In genomic region chr20:31751126-31751525, GRCh38 we compare ENCODE assay signal across 20 cellular contexts. TPM values are rescaled to one million over a fixed set of nuclear protein-coding genes. Genes with fewer than 3 reads are reported as not detected.
DNase-seq lines count a peak whose midpoint lies in the region; ATAC-seq, FAIRE-seq and TF ChIP-seq lines count a peak whose summit lies in the region.
"Had no signal": no experiment of that assay in that cellular context is flagged by ENCODE, and none has a peak within 500 bp of the region (broad histone marks: within the 10 kb centered on the region; RNA-seq: fewer than 3 reads in every experiment).

No MANE protein-coding gene starts in this region.

- H3K4me3 ChIP-seq in HEK293 (ENCODE audit: low read depth, low read length) (no peak overlapping the region), choroid plexus epithelial cell (ENCODE audit: low read depth, low read length) (no peak overlapping the region), vagina (no peak overlapping the region), pancreas (no peak overlapping the region)
- H3K4me3 ChIP-seq: left lung had no signal

- peaks cover 33% of the 10 kb centered on the region for H3K4me1 Mint-ChIP-seq in mesothelial cell of epicardium
- H3K4me1 Mint-ChIP-seq: natural killer cell had no signal

- ATAC-seq in pancreas: no peak
- ATAC-seq: activated CD8-positive, alpha-beta T cell treated with anti-CD3 and anti-CD28 coated beads, Interleukin-2, amount 10 ng/mL, durations not matched to agents 7 days and 5 days; left lung; natural killer cell; PC-3; sciatic nerve had no signal

- no peaks in the 10 kb centered on the region for H3K9me3 Mint-ChIP-seq in mesothelial cell of epicardium
- H3K9me3 Mint-ChIP-seq: activated T-helper 2 cell treated with anti-CD3 and anti-CD28 coated beads, Interferon-gamma antibody, Interleukin-2, Interleukin-4, amounts not matched to agents 10 μg/mL and 5 μg/mL and 100 μg/mL, durations not matched to agents 14 hours and 24 hours and 36 hours; natural killer cell; stimulated activated naive CD8-positive, alpha-beta T cell treated with anti-CD3 and anti-CD28 coated beads, Interleukin-15, Interleukin-2, amounts not matched to agents 100 ng/mL and 50 ng/mL, for 24 hours had no signal

- TF ChIP-seq CTCF in HEK293 (tag by site-specific recombination; IDR thresholded peaks at IDR 0.05) (no peak), choroid plexus epithelial cell (conservative IDR thresholded peaks at IDR 0.05; ENCODE audit: low read depth, low read length) (no peak), mesothelial cell of epicardium (IDR thresholded peaks at IDR 0.05; ENCODE audit: unreplicated experiment) (no peak), vagina (IDR thresholded peaks at IDR 0.05) (no peak), pancreas (IDR thresholded peaks at IDR 0.05) (no peak)

- no peaks in the 10 kb centered on the region for H3K9me3 ChIP-seq in HEK293 (ENCODE audit: control insufficient read depth, insufficient read depth, low read depth, low read length)
- H3K9me3 ChIP-seq in vagina: no peaks in the 10 kb centered on the region
- H3K9me3 ChIP-seq in pancreas: no peaks in the 10 kb centered on the region
- H3K9me3 ChIP-seq: left lung had no signal

- peak overlapping the region; percentile 55 for H3K27ac Mint-ChIP-seq in mesothelial cell of epicardium
- H3K27ac Mint-ChIP-seq: activated CD8-positive, alpha-beta T cell treated with anti-CD3 and anti-CD28 coated beads, Interleukin-2, amount 10 ng/mL, durations not matched to agents 7 days and 5 days; activated T-helper 2 cell treated with anti-CD3 and anti-CD28 coated beads, Interferon-gamma antibody, Interleukin-2, Interleukin-4, amounts not matched to agents 10 μg/mL and 5 μg/mL and 100 μg/mL, durations not matched to agents 14 hours and 24 hours and 36 hours; natural killer cell; stimulated activated naive CD8-positive, alpha-beta T cell treated with anti-CD3 and anti-CD28 coated beads, Interleukin-15, Interleukin-2, amounts not matched to agents 100 ng/mL and 50 ng/mL, for 24 hours had no signal

- H3K36me3 Mint-ChIP-seq in mesothelial cell of epicardium: peaks cover 1% of the 10 kb centered on the region
- H3K36me3 Mint-ChIP-seq: natural killer cell had no signal

- 76 to 80% methylated on average over 1 of the region's 1 CpG for WGBS in pancreas, 2 donors

- intact Hi-C loops in vagina (cut with DNase I): no loop called here
- intact Hi-C loops in pancreas (cut with DNase I): no loop called here

- H3K27me3 ChIP-seq in vagina: no peaks in the 10 kb centered on the region
- no peaks in the 10 kb centered on the region for H3K27me3 ChIP-seq in pancreas
- H3K27me3 ChIP-seq: left lung had no signal

- H3K36me3 ChIP-seq in HEK293 (ENCODE audit: control insufficient read depth in 2 of 2, insufficient read depth in 1 of 2, low read length in 2 of 2) (peaks cover 10 to 36% of the 10 kb centered on the region in 2 experiments; a peak in 2 of 3 replicates), vagina (no peaks in the 10 kb centered on the region), pancreas (no peaks in the 10 kb centered on the region)
- H3K36me3 ChIP-seq: left lung had no signal

- POLR2A ChIA-PET in HEK293 (lab: Yijun Ruan, JAX): interaction anchor here (1.0 kb wide), 1 partner anchor 12 kb away, joined by 4 read pairs; the partner anchor contains the start of gene TPX2

- TF ChIP-seq POLR2A in vagina (IDR thresholded peaks at IDR 0.05): no peak

- H3K4me3 Mint-ChIP-seq in mesothelial cell of epicardium: no peak overlapping the region
- H3K4me3 Mint-ChIP-seq: activated CD8-positive, alpha-beta T cell treated with anti-CD3 and anti-CD28 coated beads, Interleukin-2, amount 10 ng/mL, durations not matched to agents 7 days and 5 days; natural killer cell; stimulated activated naive CD8-positive, alpha-beta T cell treated with anti-CD3 and anti-CD28 coated beads, Interleukin-15, Interleukin-2, amounts not matched to agents 100 ng/mL and 50 ng/mL, for 24 hours had no signal

- peak; percentile 81 for DNase-seq in AG08395 (ENCODE audit: low spot score)
- peak; percentile 94 for DNase-seq in choroid plexus epithelial cell (ENCODE audit: low read depth)
- no peak for DNase-seq in mesothelial cell of epicardium (ENCODE audit: low spot score in 2 of 2, unreplicated experiment in 2 of 2)
- no peak for DNase-seq in vagina (ENCODE audit: extremely low spot score in 2 of 2)
- DNase-seq in effector CD4-positive, alpha-beta T cell: no peak
- no peak for DNase-seq in pancreas
- no peak for DNase-seq in activated CD4-positive, alpha-beta T cell treated with anti-CD3 and anti-CD28 coated beads, Interleukin-2, amount 50 U/mL, for 1 hour
- DNase-seq: activated CD8-positive, alpha-beta T cell treated with anti-CD3 and anti-CD28 coated beads, Interleukin-2, amount 10 ng/mL, durations not matched to agents 7 days and 5 days; anterior cingulate cortex; H7; left lung; natural killer cell; NCI-H1694; NCI-H524 treated with DMSO at 0.1 percent for 48 hours; PC-3 had no signal

- no peak for FAIRE-seq in pancreas (lab: Jason Lieb, UNC)

- CTCF ChIA-PET in HEK293 (lab: Yijun Ruan, JAX): no interaction called here

- H3K27ac ChIP-seq in HEK293 (ENCODE audit: extremely low read depth, low read depth, low read length) (no peak overlapping the region), vagina (no peak overlapping the region), pancreas (no peak overlapping the region)
- H3K27ac ChIP-seq: KMS-11, left lung had no signal

- H3K4me1 ChIP-seq in HEK293 (ENCODE audit: control insufficient read depth, insufficient read depth, low read length) (peaks cover 6% of the 10 kb centered on the region; the same call in 1 of the 2 replicates), vagina (no peaks in the 10 kb centered on the region), pancreas (no peaks in the 10 kb centered on the region)
- H3K4me1 ChIP-seq: left lung had no signal

- no peaks in the 10 kb centered on the region for H3K27me3 Mint-ChIP-seq in mesothelial cell of epicardium (ENCODE audit: low read depth)
- H3K27me3 Mint-ChIP-seq: stimulated activated naive CD8-positive, alpha-beta T cell treated with anti-CD3 and anti-CD28 coated beads, Interleukin-15, Interleukin-2, amounts not matched to agents 100 ng/mL and 50 ng/mL, for 24 hours had no signal

TF ChIP-seq in HEK293, 187 proteins besides CTCF, POLR2A, EP300 and RAD21:
- TF ChIP-seq SCRT1 (tag by site-specific recombination; IDR thresholded peaks at IDR 0.05; ENCODE audit: borderline replicate concordance) (peak; percentile 12; the same call in 1 of the 2 replicates), ZNF544 (tag by site-specific recombination; IDR thresholded peaks at IDR 0.05) (no peak)

RNA-seq across cellular contexts. Expression of gene TPX2, which starts 12.0 kb away (rescaled TPM):
- 36.6 to 39.0 TPM (median 37.5 TPM) in 3 replicates for total RNA-seq in mesothelial cell of epicardium
- 6.1 TPM for total RNA-seq in vagina
- total RNA-seq in pancreas: 1 to 10 TPM in 1 of 6 donors, under 1 TPM in 4, not detected in 1; 0.20 to 1.5 (median 0.79) TPM
- under 1 TPM; 0.04 to 0.12 TPM for polyA plus RNA-seq in pancreas

RNA-seq across cellular contexts. Expression of gene BCL2L1, which starts 28.5 kb away (rescaled TPM):
- total RNA-seq in mesothelial cell of epicardium: 63.2 to 66.6 TPM (median 64.8 TPM) in 3 replicates
- 57.2 TPM for total RNA-seq in vagina
- total RNA-seq in pancreas: 10 to 100 TPM; 27.3 to 59.8 (median 40.0) TPM
- polyA plus RNA-seq in pancreas: 10 to 100 TPM; 40.8 to 55.5 TPM

Comparison
In these comparisons a context has a peak if more than half of its experiments do, and no peak if none do; other contexts are left out.
1. DNase-seq: peak in AG08395 (single experiment) and choroid plexus epithelial cell (single experiment); none in mesothelial cell of epicardium (0 of 2), vagina (0 of 2), effector CD4-positive, alpha-beta T cell (single experiment), pancreas (0 of 6) and activated CD4-positive, alpha-beta T cell treated with anti-CD3 and anti-CD28 coated beads, Interleukin-2, amount 50 U/mL, for 1 hour (single experiment).